10 cellular contexts compared by ENCODE assay signal in the genomic region with DNA sequence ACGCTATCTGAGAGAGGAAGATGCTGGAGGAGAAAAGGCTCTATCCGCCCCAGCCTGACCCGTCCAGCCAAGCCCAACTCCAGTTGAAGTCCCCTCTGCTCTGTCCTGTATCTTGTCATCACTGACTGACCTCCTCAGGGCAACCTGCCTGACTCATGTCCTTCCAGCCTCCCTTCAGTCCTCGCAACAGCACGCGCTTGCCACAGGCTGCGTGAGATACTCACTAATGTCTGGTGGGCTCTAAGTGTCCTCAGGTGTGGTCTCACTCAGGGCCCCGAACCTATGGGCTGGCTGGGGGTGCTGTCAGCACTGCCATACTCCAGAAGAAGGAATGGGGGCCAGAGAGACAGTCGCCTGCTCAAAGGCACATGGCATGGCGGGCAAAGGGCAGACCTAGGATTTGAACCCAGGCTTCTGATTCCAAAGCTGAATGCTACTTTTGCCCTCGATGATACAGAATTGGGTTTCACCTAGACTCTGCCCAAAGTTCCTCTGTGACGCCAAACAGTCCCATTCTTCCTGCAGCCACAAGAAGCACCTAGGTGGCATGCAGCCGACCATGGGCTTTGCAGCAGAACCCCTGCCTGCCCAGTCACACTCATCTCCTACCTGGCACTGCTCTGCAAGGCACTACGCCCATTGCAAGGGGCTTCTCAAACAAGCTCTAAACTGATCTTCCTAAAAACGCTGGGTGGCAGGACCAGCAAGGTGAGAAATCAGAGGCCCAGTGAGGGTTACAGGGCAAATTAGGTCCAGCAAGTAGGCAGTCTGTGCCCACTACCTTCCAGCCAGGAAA. TPM values are rescaled to one million over a fixed set of nuclear protein-coding genes. Genes with fewer than 3 reads are reported as not detected.
DNase-seq lines count a peak whose midpoint lies in the region; TF ChIP-seq lines count a peak whose summit lies in the region.
"Had no signal": no experiment of that assay in that cellular context is flagged by ENCODE, and none has a peak within 500 bp of the region (broad histone marks: within the 10 kb centered on the region; RNA-seq: fewer than 3 reads in every experiment).

No MANE protein-coding gene starts in this region.

- peak overlapping the region in 1 of 2 experiments; percentile 50 for H3K14ac ChIP-seq in mesenchymal stem cell (ENCODE audit: low read length in 2 of 2)

- no TSS peak for BruUV-seq in MCF 10A (replicated peaks; lab: Mats Ljungman, UMichigan)

- peaks cover 3% of the 10 kb centered on the region for H3F3A ChIP-seq in smooth muscle cell (ENCODE audit: low read depth)

- H2BK12ac ChIP-seq in mesenchymal stem cell (ENCODE audit: low read length in 2 of 2), result no peak overlapping the region

- CTCF ChIA-PET in activated CD4-positive, alpha-beta memory T cell treated with anti-CD3 and anti-CD28 coated beads for 36 hours (lab: Charles Lee), result interaction anchor here (1.1 to 8.5 kb wide), 3 partner anchors 14 to 47 kb away, joined by 3 to 115 read pairs (median 22); no protein-coding TSS in a partner anchor
- CTCF ChIA-PET in activated CD4-positive, alpha-beta memory T cell treated with anti-CD3 and anti-CD28 coated beads, Interleukin-2, amount 10 ng/mL, durations not matched to agents 7 days and 5 days (lab: Charles Lee), result interaction anchor here (0.9 to 7.8 kb wide), 5 partner anchors 13 to 205 kb away, joined by 3 to 63 read pairs (median 4); no protein-coding TSS in a partner anchor
- CTCF ChIA-PET in MCF 10A (lab: Yijun Ruan, JAX), result interaction anchor here (0.7 to 1.3 kb wide), 4 partner anchors 11 to 81 kb away, joined by 3 to 4 read pairs (median 4); no protein-coding TSS in a partner anchor

- POLR2A ChIA-PET in activated CD4-positive, alpha-beta memory T cell treated with anti-CD3 and anti-CD28 coated beads for 36 hours (lab: Charles Lee), result interaction anchor here (1.0 to 9.6 kb wide), 7 partner anchors 12 to 46 kb away, joined by 3 to 138 read pairs (median 13); no protein-coding TSS in a partner anchor
- POLR2A ChIA-PET in activated CD4-positive, alpha-beta memory T cell treated with anti-CD3 and anti-CD28 coated beads, Interleukin-2, amount 10 ng/mL, durations not matched to agents 7 days and 5 days (lab: Charles Lee), result interaction anchor here (1.0 to 12.1 kb wide), 5 partner anchors 16 to 77 kb away, joined by 3 to 238 read pairs (median 22); no protein-coding TSS in a partner anchor
- POLR2A ChIA-PET in MCF 10A (lab: Yijun Ruan, JAX), result interaction anchor here (0.5 to 2.6 kb wide), 5 partner anchors 9 to 181 kb away, joined by 3 to 14 read pairs (median 4); no protein-coding TSS in a partner anchor

- intact Hi-C loops in activated CD4-positive, alpha-beta memory T cell treated with anti-CD3 and anti-CD28 coated beads for 36 hours (cut with micrococcal nuclease), result no loop called here
- intact Hi-C loops in MCF 10A (cut with micrococcal nuclease), result no loop called here

- no peak overlapping the region for H2AFZ ChIP-seq in mesenchymal stem cell (ENCODE audit: low read depth, low read length)
- no peak overlapping the region for H2AFZ ChIP-seq in smooth muscle cell (ENCODE audit: low read depth)

- no peaks in the 10 kb centered on the region for H3K27me3 Mint-ChIP-seq in activated CD4-positive, alpha-beta memory T cell treated with anti-CD3 and anti-CD28 coated beads for 36 hours
- H3K27me3 Mint-ChIP-seq in activated CD4-positive, alpha-beta memory T cell treated with anti-CD3 and anti-CD28 coated beads, Interleukin-2, amount 10 ng/mL, durations not matched to agents 7 days and 5 days, result peaks cover 2% of the 10 kb centered on the region
- no peaks in the 10 kb centered on the region for H3K27me3 Mint-ChIP-seq in MCF 10A (ENCODE audit: insufficient read depth, unreplicated experiment)

- TF ChIP-seq CTCF in MCF 10A (IDR thresholded peaks at IDR 0.05; ENCODE audit: unreplicated experiment) (no peak), smooth muscle cell (IDR thresholded peaks at IDR 0.05; ENCODE audit: borderline replicate concordance, insufficient read depth, poor library complexity, severe bottlenecking) (no peak)

- H3K4me2 ChIP-seq in mesenchymal stem cell (ENCODE audit: low read length, poor library complexity, severe bottlenecking), result no peak overlapping the region
- H3K4me2 ChIP-seq in smooth muscle cell, result no peak overlapping the region

- no peaks in the 10 kb centered on the region for H3K9me3 Mint-ChIP-seq in activated CD4-positive, alpha-beta memory T cell treated with anti-CD3 and anti-CD28 coated beads for 36 hours
- no peaks in the 10 kb centered on the region for H3K9me3 Mint-ChIP-seq in activated CD4-positive, alpha-beta memory T cell treated with anti-CD3 and anti-CD28 coated beads, Interleukin-2, amount 10 ng/mL, durations not matched to agents 7 days and 5 days
- H3K9me3 Mint-ChIP-seq in MCF 10A (ENCODE audit: unreplicated experiment), result no peaks in the 10 kb centered on the region

- no peak overlapping the region for H3K4ac ChIP-seq in mesenchymal stem cell (ENCODE audit: low read depth in 1 of 2, low read length in 2 of 2)

- H3K9ac ChIP-seq in mesenchymal stem cell (ENCODE audit: low read length) (peak overlapping the region; percentile 38), smooth muscle cell (ENCODE audit: low read depth) (no peak overlapping the region)

- no peaks in the 10 kb centered on the region for H3K9me3 ChIP-seq in mesenchymal stem cell (ENCODE audit: control insufficient read depth, low read length)
- no peaks in the 10 kb centered on the region for H3K9me3 ChIP-seq in smooth muscle cell (replicated peaks; ENCODE audit: low read depth)
- H3K9me3 ChIP-seq in SJCRH30 (replicated peaks), result no peaks in the 10 kb centered on the region
- H3K9me3 ChIP-seq: neutrophil had no signal

- H3K4me1 ChIP-seq in mesenchymal stem cell (ENCODE audit: control insufficient read depth, insufficient read depth, low read depth, low read length) (peaks cover 21% of the 10 kb centered on the region), smooth muscle cell (ENCODE audit: low read depth) (peaks cover 24% of the 10 kb centered on the region), SJCRH30 (no peaks in the 10 kb centered on the region; the same call in 1 of the 2 replicates)

- H3K23ac ChIP-seq in mesenchymal stem cell (ENCODE audit: low read length in 2 of 2), result no peak overlapping the region

- H3K4me3 Mint-ChIP-seq in activated CD4-positive, alpha-beta memory T cell treated with anti-CD3 and anti-CD28 coated beads for 36 hours, result no peak overlapping the region
- H3K4me3 Mint-ChIP-seq in activated CD4-positive, alpha-beta memory T cell treated with anti-CD3 and anti-CD28 coated beads, Interleukin-2, amount 10 ng/mL, durations not matched to agents 7 days and 5 days, result no peak overlapping the region
- H3K4me3 Mint-ChIP-seq in MCF 10A (ENCODE audit: unreplicated experiment), result peak overlapping the region; percentile 30

- H3K27me3 ChIP-seq in mesenchymal stem cell (ENCODE audit: control insufficient read depth in 1 of 2, insufficient read depth in 1 of 2, low read length in 2 of 2), result no peaks in the 10 kb centered on the region
- no peaks in the 10 kb centered on the region for H3K27me3 ChIP-seq in smooth muscle cell (ENCODE audit: low read depth)
- H3K27me3 ChIP-seq in SJCRH30, result no peaks in the 10 kb centered on the region
- H3K27me3 ChIP-seq: neutrophil had no signal

- H3K27ac ChIP-seq in mesenchymal stem cell (ENCODE audit: low read length, poor library complexity, severe bottlenecking) (no peak overlapping the region), substantia nigra (ENCODE audit: low read depth, low read length, poor library complexity, severe bottlenecking) (peak overlapping the region; percentile 96), smooth muscle cell (ENCODE audit: low read depth) (no peak overlapping the region), SJCRH30 (no peak overlapping the region)
- H3K27ac ChIP-seq: neutrophil had no signal

- WGBS in mesenchymal stem cell, result 97% methylated on average over 15 of the region's 15 CpGs
- WGBS in smooth muscle cell (ENCODE audit: low lambda C conversion rate), result 94% methylated on average over 15 of the region's 15 CpGs

- H3K27ac Mint-ChIP-seq in activated CD4-positive, alpha-beta memory T cell treated with anti-CD3 and anti-CD28 coated beads for 36 hours, result peak overlapping the region; percentile 91
- H3K27ac Mint-ChIP-seq in activated CD4-positive, alpha-beta memory T cell treated with anti-CD3 and anti-CD28 coated beads, Interleukin-2, amount 10 ng/mL, durations not matched to agents 7 days and 5 days, result no peak overlapping the region
- peak overlapping the region; percentile 77 for H3K27ac Mint-ChIP-seq in MCF 10A (ENCODE audit: low read depth, unreplicated experiment)

- peaks cover 5% of the 10 kb centered on the region for H3K79me2 ChIP-seq in smooth muscle cell (ENCODE audit: low read depth)

- H3K36me3 ChIP-seq in mesenchymal stem cell (ENCODE audit: control insufficient read depth in 1 of 2, insufficient read depth in 2 of 2, low read depth in 1 of 2, low read length in 2 of 2) (peaks cover 0 to 21% of the 10 kb centered on the region in 2 experiments), smooth muscle cell (ENCODE audit: low read depth) (no peaks in the 10 kb centered on the region), SJCRH30 (no peaks in the 10 kb centered on the region)

- no peak overlapping the region for H2BK5ac ChIP-seq in mesenchymal stem cell (ENCODE audit: low read depth, low read length, poor library complexity, severe bottlenecking)

- H3K4me3 ChIP-seq in mesenchymal stem cell (ENCODE audit: insufficient read depth in 1 of 2, low read depth in 1 of 2, low read length in 2 of 2), result peak overlapping the region in 1 of 2 experiments; percentile 46
- no peak overlapping the region for H3K4me3 ChIP-seq in smooth muscle cell
- H3K4me3 ChIP-seq in SJCRH30, result no peak overlapping the region

- peaks cover 13% of the 10 kb centered on the region for H3K36me3 Mint-ChIP-seq in activated CD4-positive, alpha-beta memory T cell treated with anti-CD3 and anti-CD28 coated beads for 36 hours
- H3K36me3 Mint-ChIP-seq in activated CD4-positive, alpha-beta memory T cell treated with anti-CD3 and anti-CD28 coated beads, Interleukin-2, amount 10 ng/mL, durations not matched to agents 7 days and 5 days (ENCODE audit: low read depth), result peaks cover 43% of the 10 kb centered on the region
- H3K36me3 Mint-ChIP-seq in MCF 10A (ENCODE audit: insufficient read depth, unreplicated experiment), result peaks cover 20% of the 10 kb centered on the region

- H3K79me1 ChIP-seq in mesenchymal stem cell (replicated peaks; ENCODE audit: low read length, poor library complexity, severe bottlenecking), result peaks cover 60% of the 10 kb centered on the region

- H4K91ac ChIP-seq in mesenchymal stem cell (ENCODE audit: low read length), result no peak overlapping the region

- no peak overlapping the region for H2BK15ac ChIP-seq in mesenchymal stem cell (ENCODE audit: low read depth, poor library complexity, severe bottlenecking)

- peaks cover 84% of the 10 kb centered on the region for H4K20me1 ChIP-seq in smooth muscle cell (ENCODE audit: low read depth)

- no peak for DNase-seq in activated CD4-positive, alpha-beta memory T cell treated with anti-CD3 and anti-CD28 coated beads for 36 hours
- DNase-seq in activated CD4-positive, alpha-beta memory T cell treated with anti-CD3 and anti-CD28 coated beads, Interleukin-2, amount 10 ng/mL, durations not matched to agents 7 days and 5 days, result no peak
- DNase-seq in MCF 10A (ENCODE audit: unreplicated experiment) (no peak), mesenchymal stem cell (no peak), substantia nigra (lab: John Stamatoyannopoulos, UW) (no peak), smooth muscle cell (lab: John Stamatoyannopoulos, UW; ENCODE audit: unreplicated experiment) (no peak), NCI-H2171 treated with DMSO at 0.1 percent for 48 hours (lab: John Stamatoyannopoulos, UW) (no peak), SJCRH30 (no peak)
- DNase-seq: activated CD4-positive, alpha-beta T cell treated with anti-CD3 and anti-CD28 coated beads for 1 hour had no signal

- H2AK5ac ChIP-seq in mesenchymal stem cell (ENCODE audit: low read length, severe bottlenecking), result no peak overlapping the region

- peak overlapping the region; percentile 74 for H2BK120ac ChIP-seq in mesenchymal stem cell (ENCODE audit: low read depth, low read length)

- peaks cover 91% of the 10 kb centered on the region for H3K4me1 Mint-ChIP-seq in activated CD4-positive, alpha-beta memory T cell treated with anti-CD3 and anti-CD28 coated beads for 36 hours (ENCODE audit: low read depth)
- H3K4me1 Mint-ChIP-seq in activated CD4-positive, alpha-beta memory T cell treated with anti-CD3 and anti-CD28 coated beads, Interleukin-2, amount 10 ng/mL, durations not matched to agents 7 days and 5 days, result peaks cover 97% of the 10 kb centered on the region
- H3K4me1 Mint-ChIP-seq in MCF 10A (ENCODE audit: insufficient read depth, unreplicated experiment), result peaks cover 54% of the 10 kb centered on the region

- peak overlapping the region in 1 of 2 experiments; percentile 29 for H3K18ac ChIP-seq in mesenchymal stem cell (ENCODE audit: low read depth in 1 of 2, low read length in 2 of 2)

- H4K8ac ChIP-seq in mesenchymal stem cell (ENCODE audit: low read length), result no peak overlapping the region

RNA-seq across cellular contexts. Expression of gene FAM53B, which starts 8.5 kb away (rescaled TPM):
- total RNA-seq in activated CD4-positive, alpha-beta memory T cell treated with anti-CD3 and anti-CD28 coated beads for 36 hours, result 10 to 100 TPM; 25.3 to 25.5 TPM
- 10 to 100 TPM; 44.9 to 46.6 TPM for total RNA-seq in activated CD4-positive, alpha-beta memory T cell treated with anti-CD3 and anti-CD28 coated beads, Interleukin-2, amount 10 ng/mL, durations not matched to agents 7 days and 5 days
- total RNA-seq in MCF 10A (2022) (12.9 and 14.9 TPM in 2 replicates), smooth muscle cell (6.2 and 9.3 TPM in 2 replicates)
- 8.0 TPM for polyA plus RNA-seq in mesenchymal stem cell (2013, experiment 1 of 2)
- 7.7 TPM for polyA plus RNA-seq in mesenchymal stem cell (2013, experiment 2 of 2)
- 5.5 and 9.3 TPM in 2 replicates for polyA plus RNA-seq in smooth muscle cell
- total RNA-seq in SJCRH30 (2014; rRNA removed; shearing (Covaris generic)), result 9.4 and 10.0 TPM in 2 replicates

RNA-seq across cellular contexts. Expression of gene EEF1AKMT2, which starts 56.0 kb away (rescaled TPM):
- total RNA-seq in activated CD4-positive, alpha-beta memory T cell treated with anti-CD3 and anti-CD28 coated beads for 36 hours, result 10 to 100 TPM; 28.2 to 33.1 TPM
- total RNA-seq in activated CD4-positive, alpha-beta memory T cell treated with anti-CD3 and anti-CD28 coated beads, Interleukin-2, amount 10 ng/mL, durations not matched to agents 7 days and 5 days, result 10 to 100 TPM; 32.3 to 32.5 TPM
- total RNA-seq in MCF 10A (2022) (17.5 and 18.6 TPM in 2 replicates), smooth muscle cell (26.4 and 31.0 TPM in 2 replicates)
- 9.7 TPM for polyA plus RNA-seq in mesenchymal stem cell (2013, experiment 1 of 2)
- 10.9 TPM for polyA plus RNA-seq in mesenchymal stem cell (2013, experiment 2 of 2)
- 20.1 and 20.5 TPM in 2 replicates for polyA plus RNA-seq in smooth muscle cell
- total RNA-seq in SJCRH30 (2014; rRNA removed; shearing (Covaris generic)), result 29.0 and 31.6 TPM in 2 replicates
